ENCODE assay signal across 31 cellular contexts in genomic region chr3:145244327-145244726, GRCh38.
"Had no signal": no experiment of that assay in that cellular context is flagged by ENCODE, and none has a peak within 500 bp of the region (broad histone marks: within the 10 kb centered on the region; RNA-seq: fewer than 3 reads in every experiment).

No MANE protein-coding gene starts in this region.

- H3K27me3 ChIP-seq: ascending aorta, cardiac muscle cell, MG63 had no signal

- H3K27ac ChIP-seq: ascending aorta, cardiac muscle cell had no signal

- H3K4me3 ChIP-seq: ascending aorta, cardiac muscle cell, MG63 had no signal

- H3K27me3 Mint-ChIP-seq: activated CD4-positive, alpha-beta T cell treated with anti-CD3 and anti-CD28 coated beads for 36 hours; activated CD4-positive, alpha-beta T cell treated with anti-CD3 and anti-CD28 coated beads, Interleukin-2, amount 10 ng/mL, durations not matched to agents 7 days and 5 days; activated naive CD4-positive, alpha-beta T cell treated with anti-CD3 and anti-CD28 coated beads, Interleukin-2, amount 50 U/mL, for 24 hours; activated naive CD8-positive, alpha-beta T cell treated with anti-CD3 and anti-CD28 coated beads, Interleukin-2, amount 10 ng/mL, durations not matched to agents 7 days and 5 days; activated T-cell treated with anti-CD3 and anti-CD28 coated beads, Interleukin-2, amount 50 U/mL, for 24 hours; central memory CD8-positive, alpha-beta T cell had no signal

- H3K36me3 Mint-ChIP-seq: activated naive CD4-positive, alpha-beta T cell treated with anti-CD3 and anti-CD28 coated beads, Interleukin-2, amount 50 U/mL, for 24 hours; activated naive CD8-positive, alpha-beta T cell treated with anti-CD3 and anti-CD28 coated beads, Interleukin-2, amount 10 ng/mL, durations not matched to agents 7 days and 5 days had no signal

- DNase-seq: activated CD4-positive, alpha-beta T cell treated with anti-CD3 and anti-CD28 coated beads for 36 hours; activated CD4-positive, alpha-beta T cell treated with anti-CD3 and anti-CD28 coated beads, Interleukin-2, amount 10 ng/mL, durations not matched to agents 7 days and 5 days; activated CD4-positive, alpha-beta T cell treated with anti-CD3 and anti-CD28 coated beads, Interleukin-2, amount 50 U/mL, for 48 hours; activated CD8-positive, alpha-beta T cell treated with anti-CD3 and anti-CD28 coated beads, Interleukin-2, amount 10 ng/mL, durations not matched to agents 7 days and 5 days; activated gamma-delta T cell; activated naive CD4-positive, alpha-beta T cell treated with Interleukin-2 at 50 U/mL for 16 hours; activated naive CD8-positive, alpha-beta T cell treated with anti-CD3 and anti-CD28 coated beads, Interleukin-2, amount 10 ng/mL, durations not matched to agents 7 days and 5 days; activated T-cell treated with anti-CD3 and anti-CD28 coated beads, Interleukin-2, amount 50 U/mL, for 24 hours; amygdala; Karpas-422; KBM-7; MG63; NCI-H1048; NCI-H1105 treated with DMSO at 0.1 percent for 48 hours; NCI-H1436 treated with DMSO at 0.1 percent for 48 hours; NCI-H1694 treated with DMSO at 0.1 percent for 48 hours; NCI-H2029; NCI-H345; NCI-H524 treated with DMSO at 0.1 percent for 48 hours; NK-92 treated with Interleukin-12 subunit alpha and Interleukin-12 subunit beta, amount 100 ng/mL, for 24 hours; Right ventricle myocardium superior had no signal

- H3K27ac Mint-ChIP-seq: activated CD4-positive, alpha-beta T cell treated with anti-CD3 and anti-CD28 coated beads for 36 hours; activated CD4-positive, alpha-beta T cell treated with anti-CD3 and anti-CD28 coated beads, Interleukin-2, amount 10 ng/mL, durations not matched to agents 7 days and 5 days; activated CD8-positive, alpha-beta T cell treated with anti-CD3 and anti-CD28 coated beads, Interleukin-2, amount 10 ng/mL, durations not matched to agents 7 days and 5 days; activated naive CD4-positive, alpha-beta T cell treated with anti-CD3 and anti-CD28 coated beads, Interleukin-2, amount 50 U/mL, for 24 hours; activated naive CD8-positive, alpha-beta T cell treated with anti-CD3 and anti-CD28 coated beads, Interleukin-2, amount 10 ng/mL, durations not matched to agents 7 days and 5 days; activated T-cell treated with anti-CD3 and anti-CD28 coated beads, Interleukin-2, amount 50 U/mL, for 24 hours; activated T-helper 2 cell treated with anti-CD3 and anti-CD28 coated beads, Interferon-gamma antibody, Interleukin-2, Interleukin-4, amounts not matched to agents 10 μg/mL and 5 μg/mL and 100 μg/mL, durations not matched to agents 14 hours and 24 hours and 36 hours; brain; T-helper 1 cell treated with Interleukin-12 subunit alpha and Interleukin-12 subunit beta and Interleukin-4 antibody, amounts not matched to agents 30 μg/mL and 1 μg/mL, for 36 hours; T-helper 2 cell treated with Interferon-gamma antibody and Interleukin-4, amounts not matched to agents 5 μg/mL and 100 μg/mL, for 36 hours; WTC11 had no signal

- H3K4me3 Mint-ChIP-seq: activated CD4-positive, alpha-beta T cell treated with anti-CD3 and anti-CD28 coated beads for 36 hours; activated CD4-positive, alpha-beta T cell treated with anti-CD3 and anti-CD28 coated beads, Interleukin-2, amount 10 ng/mL, durations not matched to agents 7 days and 5 days; activated CD8-positive, alpha-beta T cell treated with anti-CD3 and anti-CD28 coated beads, Interleukin-2, amount 10 ng/mL, durations not matched to agents 7 days and 5 days; activated naive CD4-positive, alpha-beta T cell treated with anti-CD3 and anti-CD28 coated beads, Interleukin-2, amount 50 U/mL, for 24 hours; activated naive CD8-positive, alpha-beta T cell treated with anti-CD3 and anti-CD28 coated beads, Interleukin-2, amount 10 ng/mL, durations not matched to agents 7 days and 5 days; activated T-cell treated with anti-CD3 and anti-CD28 coated beads, Interleukin-2, amount 50 U/mL, for 24 hours; brain; central memory CD8-positive, alpha-beta T cell; T-helper 1 cell treated with Interleukin-12 subunit alpha and Interleukin-12 subunit beta and Interleukin-4 antibody, amounts not matched to agents 30 μg/mL and 1 μg/mL, for 36 hours; T-helper 2 cell treated with Interferon-gamma antibody and Interleukin-4, amounts not matched to agents 5 μg/mL and 100 μg/mL, for 36 hours; WTC11 had no signal

- H3K4me1 Mint-ChIP-seq: activated CD4-positive, alpha-beta T cell treated with anti-CD3 and anti-CD28 coated beads for 36 hours; activated CD4-positive, alpha-beta T cell treated with anti-CD3 and anti-CD28 coated beads, Interleukin-2, amount 10 ng/mL, durations not matched to agents 7 days and 5 days; activated naive CD4-positive, alpha-beta T cell treated with anti-CD3 and anti-CD28 coated beads, Interleukin-2, amount 50 U/mL, for 24 hours; activated naive CD8-positive, alpha-beta T cell treated with anti-CD3 and anti-CD28 coated beads, Interleukin-2, amount 10 ng/mL, durations not matched to agents 7 days and 5 days; brain; central memory CD8-positive, alpha-beta T cell had no signal

- ATAC-seq: activated CD4-positive, alpha-beta T cell treated with anti-CD3 and anti-CD28 coated beads for 36 hours; activated CD4-positive, CD25-positive, alpha-beta regulatory T cell treated with anti-CD3 and anti-CD28 coated beads, Interleukin-2, amount 50 U/mL, for 24 hours; activated CD8-positive, alpha-beta T cell treated with anti-CD3 and anti-CD28 coated beads, Interleukin-2, amount 10 ng/mL, durations not matched to agents 7 days and 5 days; WTC11 had no signal

- H3K4me1 ChIP-seq: ascending aorta had no signal

- H3K36me3 ChIP-seq: ascending aorta, cardiac muscle cell, MG63 had no signal
